1 cellular context compared by ENCODE assay signal in the genomic region with DNA sequence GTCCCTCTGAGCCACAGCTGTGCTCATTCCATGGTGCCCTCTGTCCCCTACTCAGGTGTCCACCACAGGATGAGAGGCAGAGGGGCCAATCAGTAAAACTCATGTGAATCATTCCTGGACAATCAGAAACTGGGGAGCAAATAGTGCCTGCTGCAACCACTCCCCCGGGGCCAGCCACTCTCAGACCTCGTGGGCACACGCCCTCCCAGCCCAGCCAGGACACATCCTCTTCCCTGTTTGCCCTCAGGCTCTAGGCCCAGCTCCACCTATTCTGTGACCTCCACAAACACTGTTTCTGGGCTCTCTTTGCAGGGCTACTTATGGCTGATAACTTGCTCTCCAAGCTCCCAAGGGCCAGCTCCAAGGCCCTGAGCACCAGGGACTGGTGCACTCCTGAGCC.
TF ChIP-seq lines count a peak whose summit lies in the region.

No MANE protein-coding gene starts in this region.

TF ChIP-seq in H1, 55 proteins besides CTCF, POLR2A, EP300 and RAD21:
- TF ChIP-seq SIRT6 (IDR thresholded peaks at IDR 0.05; ENCODE audit: low read length) (no peak), NANOG (IDR thresholded peaks at IDR 0.05; ENCODE audit: insufficient read depth, low read depth, low read length, poor library complexity, severe bottlenecking) (no peak), CREB1 (IDR thresholded peaks at IDR 0.05) (no peak), ASH2L (IDR thresholded peaks at IDR 0.05; ENCODE audit: low read length) (no peak), POU5F1 (IDR thresholded peaks at IDR 0.05; ENCODE audit: low read depth, low read length) (no peak), HDAC6 (IDR thresholded peaks at IDR 0.05; ENCODE audit: low read depth, low read length) (no peak), TEAD4 (IDR thresholded peaks at IDR 0.05; ENCODE audit: low read depth, low read length) (no peak), JUND (IDR thresholded peaks at IDR 0.05; ENCODE audit: low read length) (no peak), NRF1 (IDR thresholded peaks at IDR 0.05; ENCODE audit: low read depth, low read length) (no peak), CTBP2 (IDR thresholded peaks at IDR 0.05; ENCODE audit: borderline replicate concordance, insufficient read depth, insufficient read length, low read length) (no peak), SIX5 (IDR thresholded peaks at IDR 0.05; ENCODE audit: low read depth, low read length) (no peak)
- TF ChIP-seq, protein P1, sequence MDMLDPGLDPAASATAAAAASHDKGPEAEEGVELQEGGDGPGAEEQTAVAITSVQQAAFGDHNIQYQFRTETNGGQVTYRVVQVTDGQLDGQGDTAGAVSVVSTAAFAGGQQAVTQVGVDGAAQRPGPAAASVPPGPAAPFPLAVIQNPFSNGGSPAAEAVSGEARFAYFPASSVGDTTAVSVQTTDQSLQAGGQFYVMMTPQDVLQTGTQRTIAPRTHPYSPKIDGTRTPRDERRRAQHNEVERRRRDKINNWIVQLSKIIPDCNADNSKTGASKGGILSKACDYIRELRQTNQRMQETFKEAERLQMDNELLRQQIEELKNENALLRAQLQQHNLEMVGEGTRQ (IDR thresholded peaks at IDR 0.05; ENCODE audit: low read length): no peak
TF ChIP-seq in H1: peak in this region for 0.
